In the genomic region with DNA sequence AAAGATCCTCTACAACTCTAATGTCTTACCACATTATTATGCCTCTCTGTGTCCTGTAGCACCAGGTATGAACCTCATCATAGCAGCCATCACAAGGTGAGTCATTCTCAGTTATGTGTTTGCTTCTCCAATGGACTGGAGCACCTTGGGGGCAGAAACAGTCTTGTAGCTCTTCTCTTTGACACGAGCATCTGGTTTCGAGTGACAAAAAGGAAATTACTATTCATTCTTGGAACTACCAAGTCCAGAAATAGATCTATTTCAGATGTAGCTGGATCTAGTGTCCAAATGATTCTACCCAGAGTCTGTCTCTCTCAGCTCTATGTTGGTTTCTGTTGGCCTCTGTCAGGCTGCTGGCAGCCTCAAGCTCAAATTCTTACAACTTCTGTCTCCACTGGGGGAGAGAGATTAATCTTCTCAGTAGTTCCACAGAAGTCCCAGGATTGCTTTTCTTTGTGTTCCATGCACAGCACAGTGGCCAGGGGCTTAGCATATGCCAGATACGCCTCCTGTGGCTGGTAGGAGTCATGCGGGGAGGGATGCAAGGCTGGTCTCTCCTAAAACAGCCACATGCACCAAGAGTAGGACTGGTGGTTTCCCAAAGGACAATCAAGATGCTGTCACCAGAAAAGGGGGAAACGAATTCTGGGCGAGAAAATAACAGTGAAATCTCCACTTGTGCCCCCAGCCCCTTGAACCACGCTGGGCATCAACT, we compare ENCODE assay signal across 11 cellular contexts. TPM values are rescaled to one million over a fixed set of nuclear protein-coding genes. Genes with fewer than 3 reads are reported as not detected.
DNase-seq lines count a peak whose midpoint lies in the region; ATAC-seq and TF ChIP-seq lines count a peak whose summit lies in the region.
"Had no signal": no experiment of that assay in that cellular context is flagged by ENCODE, and none has a peak within 500 bp of the region (broad histone marks: within the 10 kb centered on the region; RNA-seq: fewer than 3 reads in every experiment).

No MANE protein-coding gene starts in this region.

- CTCF ChIA-PET in Panc1 (lab: Charles Lee): no interaction called here

- in situ Hi-C loops in Panc1 (cut with HindIII; ENCODE audit: low pct_unique_long_range_greater_than_20kb, low sequenced_read_pairs): no loop called here

- peak; percentile 69 for ATAC-seq in GM18511 (IDR thresholded peaks at IDR 0.05; ENCODE audit: unreplicated experiment)
- ATAC-seq in HG02588 (IDR thresholded peaks at IDR 0.05; ENCODE audit: unreplicated experiment): peak; percentile 46
- peak; percentile 52 for ATAC-seq in Panc1

- H3K4me3 ChIP-seq in Panc1 (ENCODE audit: low read depth in 2 of 2, low read length in 2 of 2): no peak overlapping the region
- H3K4me3 ChIP-seq: esophagus squamous epithelium had no signal

- no peaks in the 10 kb centered on the region for H3K36me3 ChIP-seq in Panc1 (ENCODE audit: control insufficient read depth, insufficient read depth, low read length)
- H3K36me3 ChIP-seq: esophagus squamous epithelium had no signal

- no peak overlapping the region for H3K27ac ChIP-seq in Panc1 (ENCODE audit: low read length)
- H3K27ac ChIP-seq: esophagus squamous epithelium had no signal

- intact Hi-C loops in Panc1 (cut with micrococcal nuclease; ENCODE audit: unreplicated experiment) (no loop called here), posterior vena cava (cut with DNase I) (no loop called here)

- POLR2A ChIA-PET in Panc1 (lab: Charles Lee): interaction anchor here (0.5 kb wide), 1 partner anchor 21 kb away, joined by 7 read pairs; no protein-coding TSS in a partner anchor

- no TSS peak for BruUV-seq in Panc1 (replicated peaks; lab: Mats Ljungman, UMichigan)

- DNase-seq in Panc1 (ENCODE audit: low read depth, low spot score): no peak
- DNase-seq in renal cortical epithelial cell (ENCODE audit: low read depth): peak; percentile 65
- DNase-seq in NCI-H146 treated with DMSO at 0.1 percent for 48 hours (lab: John Stamatoyannopoulos, UW; ENCODE audit: unreplicated experiment): no peak
- no peak for DNase-seq in kidney glomerular epithelial cell (lab: John Stamatoyannopoulos, UW)
- DNase-seq in posterior vena cava (ENCODE audit: low spot score): no peak
- DNase-seq: DMS79, esophagus squamous epithelium, NCI-H146, SIG-M5 had no signal

- H3K4me1 ChIP-seq in Panc1 (ENCODE audit: control insufficient read depth, insufficient read depth, low read length): no peaks in the 10 kb centered on the region

- no peaks in the 10 kb centered on the region for H3K9me3 ChIP-seq in Panc1 (ENCODE audit: control insufficient read depth, insufficient read depth, low read depth, low read length)
- H3K9me3 ChIP-seq: esophagus squamous epithelium had no signal

- peak; percentile 26; the same call in 1 of the 2 replicates for TF ChIP-seq CTCF in Panc1 (IDR thresholded peaks at IDR 0.05)

- H3K27me3 ChIP-seq in Panc1 (ENCODE audit: control insufficient read depth, insufficient read depth, low read length): no peaks in the 10 kb centered on the region

RNA-seq across cellular contexts. Expression of a gene that starts 37.2 kb away (rescaled TPM):
- total RNA-seq in Panc1 (2021; ENCODE audit: unreplicated experiment) (17.1 TPM), renal cortical epithelial cell (57.7 and 67.0 TPM in 2 replicates), posterior vena cava (10 to 100 TPM; 30.9 to 46.1 TPM)
- polyA plus RNA-seq in Panc1 (2012; ENCODE audit: insufficient read length): 11.9 TPM
